ENCODE assay signal across 1 cellular context in the genomic region with DNA sequence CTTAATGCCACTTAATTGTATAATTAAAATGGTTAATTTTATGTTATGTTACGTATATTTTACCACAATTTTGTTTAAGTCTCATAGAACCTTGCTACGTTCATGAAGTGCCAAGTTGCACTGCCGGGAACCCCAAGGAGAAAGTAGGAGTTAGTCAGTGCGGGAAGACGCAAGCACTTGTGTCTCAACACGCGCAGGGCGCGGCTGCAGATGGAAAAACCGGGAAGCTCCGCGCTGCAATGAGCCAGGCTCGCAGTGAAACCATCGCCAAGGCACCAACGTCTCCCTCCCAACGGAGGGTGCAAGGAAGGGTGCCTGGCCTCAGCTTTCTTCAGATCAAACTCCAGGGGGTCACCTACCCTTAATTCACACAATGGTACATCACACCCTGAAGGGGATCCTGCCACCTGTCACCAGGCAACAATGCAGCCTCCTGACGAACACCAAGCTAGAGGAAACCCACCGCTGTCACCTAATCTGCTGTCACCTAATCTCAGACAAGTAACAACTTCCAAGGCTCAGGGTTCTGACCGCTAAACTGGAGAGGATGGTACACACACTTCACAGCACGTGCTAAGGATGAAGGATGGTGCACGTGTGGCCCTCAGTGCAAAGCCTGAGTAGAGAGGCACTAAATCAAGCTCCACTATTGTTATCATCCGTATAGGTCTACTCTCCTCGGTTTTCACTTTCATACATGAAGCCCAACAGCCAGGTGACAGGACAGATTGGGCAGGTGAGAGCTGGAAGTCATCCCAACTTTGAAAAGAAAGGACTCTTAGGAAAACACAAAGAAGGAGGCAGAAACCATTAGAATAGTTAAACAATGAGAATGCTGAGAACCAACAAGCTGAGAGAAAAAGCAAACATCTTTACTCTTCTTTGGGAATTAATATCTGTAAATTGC.
TF ChIP-seq lines count a peak whose summit lies in the region.

No MANE protein-coding gene starts in this region.

TF ChIP-seq in H1, 55 proteins besides CTCF, POLR2A, EP300 and RAD21:
- no peak for TF ChIP-seq CBX8 (IDR thresholded peaks at IDR 0.05; ENCODE audit: borderline replicate concordance, low read depth, low read length)
- TF ChIP-seq ASH2L (IDR thresholded peaks at IDR 0.05; ENCODE audit: low read length), result no peak
- TF ChIP-seq CBX5 (IDR thresholded peaks at IDR 0.05; ENCODE audit: low read depth, low read length), result no peak
- TF ChIP-seq RBBP5 (IDR thresholded peaks at IDR 0.05; ENCODE audit: borderline replicate concordance, low read depth, low read length), result no peak
- TF ChIP-seq POLR2AphosphoS5 (IDR thresholded peaks at IDR 0.05; ENCODE audit: low read depth, low read length), result no peak
- TF ChIP-seq USF2 (IDR thresholded peaks at IDR 0.05; ENCODE audit: low read length), result no peak
- TF ChIP-seq, protein P1, sequence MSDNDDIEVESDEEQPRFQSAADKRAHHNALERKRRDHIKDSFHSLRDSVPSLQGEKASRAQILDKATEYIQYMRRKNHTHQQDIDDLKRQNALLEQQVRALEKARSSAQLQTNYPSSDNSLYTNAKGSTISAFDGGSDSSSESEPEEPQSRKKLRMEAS (IDR thresholded peaks at IDR 0.05), result no peak
- no peak for TF ChIP-seq BRCA1 (IDR thresholded peaks at IDR 0.05; ENCODE audit: low read depth, low read length)
- TF ChIP-seq HDAC2 (IDR thresholded peaks at IDR 0.05; ENCODE audit: borderline replicate concordance in 1 of 2, low read depth in 2 of 2, low read length in 2 of 2), result no peak
- TF ChIP-seq TAF7 (optimal IDR thresholded peaks at IDR 0.05; ENCODE audit: borderline replicate concordance, low read depth, low read length), result no peak
- TF ChIP-seq CTBP2 (IDR thresholded peaks at IDR 0.05; ENCODE audit: borderline replicate concordance, insufficient read depth, insufficient read length, low read length), result no peak
